3 cellular contexts compared by ENCODE assay signal in the genomic region with DNA sequence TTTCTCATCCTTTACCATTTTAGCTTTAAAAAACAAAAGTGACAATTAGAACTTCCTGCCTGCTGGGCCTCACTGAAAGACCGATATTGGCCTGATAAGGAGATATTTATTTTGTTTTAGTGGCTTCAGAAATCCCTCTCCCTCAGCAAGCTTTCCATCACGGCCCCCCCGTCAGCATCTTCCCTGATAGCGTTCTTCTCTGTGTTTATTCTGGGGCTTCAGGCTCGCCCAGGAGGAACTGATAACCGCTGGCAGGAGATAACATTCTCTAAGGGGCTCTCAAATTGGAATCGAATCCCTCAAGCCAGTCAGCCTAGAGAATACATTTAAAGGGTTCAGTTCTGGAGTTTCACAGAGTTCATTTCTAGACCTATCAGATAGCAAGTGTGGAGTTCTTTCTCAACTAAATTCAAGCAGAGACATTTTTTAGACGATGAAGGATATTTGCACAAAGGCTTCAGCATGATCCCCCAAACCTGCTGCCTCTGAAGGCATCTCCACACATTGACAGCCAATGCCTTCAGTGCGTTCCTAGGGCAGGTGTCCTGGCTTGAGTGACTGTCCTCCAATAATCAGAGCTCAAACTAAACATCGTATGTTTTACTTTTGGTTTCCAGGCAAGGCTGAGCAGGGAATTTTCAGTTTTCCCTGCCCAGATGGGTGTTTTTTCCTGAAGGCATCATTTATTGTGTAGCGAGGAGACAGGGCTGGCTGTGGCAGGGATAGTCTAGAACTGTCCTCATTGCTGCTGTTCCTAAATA.
A peak's percentile ranks its signal among the peaks of the same experiment; 100 is the strongest.
TF ChIP-seq lines count a peak whose summit lies in the region.

No MANE protein-coding gene starts in this region.

TF ChIP-seq in HCT116, 20 proteins besides CTCF, POLR2A, EP300 and RAD21:
- TF ChIP-seq FOSL1 (IDR thresholded peaks at IDR 0.05; ENCODE audit: low read depth) (no peak), ELF1 (IDR thresholded peaks at IDR 0.05; ENCODE audit: borderline replicate concordance, low read depth) (no peak), POLR2AphosphoS5 (IDR thresholded peaks at IDR 0.05; ENCODE audit: low read depth, low read length) (no peak), SRF (IDR thresholded peaks at IDR 0.05; ENCODE audit: low read depth) (no peak), ZFX (IDR thresholded peaks at IDR 0.05) (no peak), ATF3 (IDR thresholded peaks at IDR 0.05) (no peak), EZH2 (IDR thresholded peaks at IDR 0.05) (no peak), YY1 (IDR thresholded peaks at IDR 0.05; ENCODE audit: extremely low read depth, insufficient replicate concordance, low read depth, low read length) (no peak), JUND (IDR thresholded peaks at IDR 0.05) (no peak), SIN3A (IDR thresholded peaks at IDR 0.05; ENCODE audit: low read depth) (no peak), ZNF274 (IDR thresholded peaks at IDR 0.05; ENCODE audit: low read depth, low read length) (no peak), CBX3 (IDR thresholded peaks at IDR 0.05; ENCODE audit: low read depth) (no peak), CEBPB (IDR thresholded peaks at IDR 0.05; ENCODE audit: low read depth) (no peak), EZH2phosphoT487 (IDR thresholded peaks at IDR 0.05; ENCODE audit: borderline replicate concordance) (no peak), SP1 (IDR thresholded peaks at IDR 0.05; ENCODE audit: low read depth) (no peak), REST (IDR thresholded peaks at IDR 0.05; ENCODE audit: low read depth) (no peak), TCF7L2 (IDR thresholded peaks at IDR 0.05; ENCODE audit: borderline replicate concordance, extremely low read depth, insufficient read depth, insufficient read length) (no peak)
- TF ChIP-seq, protein P1, sequence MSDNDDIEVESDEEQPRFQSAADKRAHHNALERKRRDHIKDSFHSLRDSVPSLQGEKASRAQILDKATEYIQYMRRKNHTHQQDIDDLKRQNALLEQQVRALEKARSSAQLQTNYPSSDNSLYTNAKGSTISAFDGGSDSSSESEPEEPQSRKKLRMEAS (IDR thresholded peaks at IDR 0.05), result no peak

TF ChIP-seq in K562, 482 proteins besides CTCF, POLR2A, EP300 and RAD21 (continues in another document):
- TF ChIP-seq RCOR1 (IDR thresholded peaks at IDR 0.05; ENCODE audit: borderline replicate concordance in 1 of 2, low read depth in 2 of 2, low read length in 2 of 2) (peak in 1 of 2 experiments; percentile 59; a peak in 1 of 4 replicates), MEF2D (tag; conservative IDR thresholded peaks at IDR 0.05; ENCODE audit: low read depth) (no peak), NRF1 (conservative IDR thresholded peaks at IDR 0.05 in 1 of 2, IDR thresholded peaks at IDR 0.05 in 1 of 2) (no peak), TCFL5 (CRISPR knock-in tag; conservative IDR thresholded peaks at IDR 0.05) (no peak)
- TF ChIP-seq, protein P2, sequence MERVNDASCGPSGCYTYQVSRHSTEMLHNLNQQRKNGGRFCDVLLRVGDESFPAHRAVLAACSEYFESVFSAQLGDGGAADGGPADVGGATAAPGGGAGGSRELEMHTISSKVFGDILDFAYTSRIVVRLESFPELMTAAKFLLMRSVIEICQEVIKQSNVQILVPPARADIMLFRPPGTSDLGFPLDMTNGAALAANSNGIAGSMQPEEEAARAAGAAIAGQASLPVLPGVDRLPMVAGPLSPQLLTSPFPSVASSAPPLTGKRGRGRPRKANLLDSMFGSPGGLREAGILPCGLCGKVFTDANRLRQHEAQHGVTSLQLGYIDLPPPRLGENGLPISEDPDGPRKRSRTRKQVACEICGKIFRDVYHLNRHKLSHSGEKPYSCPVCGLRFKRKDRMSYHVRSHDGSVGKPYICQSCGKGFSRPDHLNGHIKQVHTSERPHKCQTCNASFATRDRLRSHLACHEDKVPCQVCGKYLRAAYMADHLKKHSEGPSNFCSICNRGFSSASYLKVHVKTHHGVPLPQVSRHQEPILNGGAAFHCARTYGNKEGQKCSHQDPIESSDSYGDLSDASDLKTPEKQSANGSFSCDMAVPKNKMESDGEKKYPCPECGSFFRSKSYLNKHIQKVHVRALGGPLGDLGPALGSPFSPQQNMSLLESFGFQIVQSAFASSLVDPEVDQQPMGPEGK (CRISPR knock-in tag; IDR thresholded peaks at IDR 0.05; ENCODE audit: borderline replicate concordance), result no peak
- TF ChIP-seq, protein P3, sequence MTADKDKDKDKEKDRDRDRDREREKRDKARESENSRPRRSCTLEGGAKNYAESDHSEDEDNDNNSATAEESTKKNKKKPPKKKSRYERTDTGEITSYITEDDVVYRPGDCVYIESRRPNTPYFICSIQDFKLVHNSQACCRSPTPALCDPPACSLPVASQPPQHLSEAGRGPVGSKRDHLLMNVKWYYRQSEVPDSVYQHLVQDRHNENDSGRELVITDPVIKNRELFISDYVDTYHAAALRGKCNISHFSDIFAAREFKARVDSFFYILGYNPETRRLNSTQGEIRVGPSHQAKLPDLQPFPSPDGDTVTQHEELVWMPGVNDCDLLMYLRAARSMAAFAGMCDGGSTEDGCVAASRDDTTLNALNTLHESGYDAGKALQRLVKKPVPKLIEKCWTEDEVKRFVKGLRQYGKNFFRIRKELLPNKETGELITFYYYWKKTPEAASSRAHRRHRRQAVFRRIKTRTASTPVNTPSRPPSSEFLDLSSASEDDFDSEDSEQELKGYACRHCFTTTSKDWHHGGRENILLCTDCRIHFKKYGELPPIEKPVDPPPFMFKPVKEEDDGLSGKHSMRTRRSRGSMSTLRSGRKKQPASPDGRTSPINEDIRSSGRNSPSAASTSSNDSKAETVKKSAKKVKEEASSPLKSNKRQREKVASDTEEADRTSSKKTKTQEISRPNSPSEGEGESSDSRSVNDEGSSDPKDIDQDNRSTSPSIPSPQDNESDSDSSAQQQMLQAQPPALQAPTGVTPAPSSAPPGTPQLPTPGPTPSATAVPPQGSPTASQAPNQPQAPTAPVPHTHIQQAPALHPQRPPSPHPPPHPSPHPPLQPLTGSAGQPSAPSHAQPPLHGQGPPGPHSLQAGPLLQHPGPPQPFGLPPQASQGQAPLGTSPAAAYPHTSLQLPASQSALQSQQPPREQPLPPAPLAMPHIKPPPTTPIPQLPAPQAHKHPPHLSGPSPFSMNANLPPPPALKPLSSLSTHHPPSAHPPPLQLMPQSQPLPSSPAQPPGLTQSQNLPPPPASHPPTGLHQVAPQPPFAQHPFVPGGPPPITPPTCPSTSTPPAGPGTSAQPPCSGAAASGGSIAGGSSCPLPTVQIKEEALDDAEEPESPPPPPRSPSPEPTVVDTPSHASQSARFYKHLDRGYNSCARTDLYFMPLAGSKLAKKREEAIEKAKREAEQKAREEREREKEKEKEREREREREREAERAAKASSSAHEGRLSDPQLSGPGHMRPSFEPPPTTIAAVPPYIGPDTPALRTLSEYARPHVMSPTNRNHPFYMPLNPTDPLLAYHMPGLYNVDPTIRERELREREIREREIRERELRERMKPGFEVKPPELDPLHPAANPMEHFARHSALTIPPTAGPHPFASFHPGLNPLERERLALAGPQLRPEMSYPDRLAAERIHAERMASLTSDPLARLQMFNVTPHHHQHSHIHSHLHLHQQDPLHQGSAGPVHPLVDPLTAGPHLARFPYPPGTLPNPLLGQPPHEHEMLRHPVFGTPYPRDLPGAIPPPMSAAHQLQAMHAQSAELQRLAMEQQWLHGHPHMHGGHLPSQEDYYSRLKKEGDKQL (CRISPR knock-in tag; IDR thresholded peaks at IDR 0.05; ENCODE audit: borderline replicate concordance), result no peak
- TF ChIP-seq, protein P4, sequence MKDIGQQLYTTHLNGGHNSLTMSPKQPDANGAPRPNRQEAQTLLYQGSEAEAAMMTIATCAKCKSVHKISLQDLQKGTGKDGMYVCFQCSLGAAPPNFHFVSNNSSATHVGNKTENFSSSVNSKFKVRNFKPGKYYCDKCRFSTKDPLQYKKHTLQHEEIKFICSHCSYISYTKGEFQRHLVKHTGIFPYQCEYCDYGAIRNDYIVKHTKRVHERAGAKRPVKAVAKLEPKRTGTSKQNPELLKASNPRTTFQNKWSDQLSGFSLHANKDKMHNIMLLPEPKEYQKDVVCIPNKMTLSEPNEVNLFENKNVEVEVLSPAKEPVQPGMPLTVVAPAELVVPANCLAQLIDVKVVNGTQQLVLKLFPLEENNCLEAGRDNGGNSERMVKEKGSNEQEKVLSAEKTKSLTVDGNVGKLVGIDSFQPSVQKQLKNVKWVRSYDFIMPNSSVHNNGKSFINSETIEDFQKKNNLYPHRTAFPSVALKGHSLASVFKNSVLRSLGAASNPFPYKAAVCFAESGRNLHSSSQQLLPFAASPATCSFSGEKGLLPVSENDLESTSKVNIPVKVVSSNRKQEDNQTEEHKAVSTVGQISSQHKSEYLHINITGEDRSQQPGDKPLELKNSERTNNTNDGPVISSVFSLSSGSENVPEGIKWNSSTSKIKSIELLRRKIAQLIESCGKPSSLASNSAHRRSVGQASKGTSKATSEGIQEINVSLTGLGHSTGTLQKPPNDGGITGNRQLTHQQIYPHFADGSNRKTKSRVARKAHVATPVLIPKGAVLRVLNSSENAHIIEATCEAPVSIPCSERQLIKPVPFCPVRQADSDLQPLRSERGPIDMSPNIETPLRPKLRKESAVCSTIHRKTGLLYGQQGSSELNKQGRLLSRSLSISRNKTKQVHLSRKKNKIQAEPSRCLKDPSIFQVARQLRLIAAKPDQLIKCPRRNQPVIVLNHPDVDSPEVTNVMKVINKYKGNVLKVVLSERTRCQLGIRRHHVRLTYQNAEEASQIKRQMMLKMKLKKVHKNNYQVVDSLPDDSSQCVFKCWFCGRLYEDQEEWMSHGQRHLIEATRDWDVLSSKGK (CRISPR knock-in tag; IDR thresholded peaks at IDR 0.05), result no peak

TF ChIP-seq in WTC11, 78 proteins besides CTCF, POLR2A, EP300 and RAD21 (continues in another document):
- TF ChIP-seq OVOL2 (CRISPR knock-in tag; IDR thresholded peaks at IDR 0.05; ENCODE audit: borderline replicate concordance) (no peak), GTF2I (CRISPR knock-in tag; conservative IDR thresholded peaks at IDR 0.05) (no peak), NR3C1 (CRISPR knock-in tag; conservative IDR thresholded peaks at IDR 0.05; ENCODE audit: low read depth) (no peak), ZNF121 (CRISPR knock-in tag; IDR thresholded peaks at IDR 0.05) (no peak), SMAD4 (CRISPR knock-in tag; IDR thresholded peaks at IDR 0.05) (no peak), HMGXB4 (CRISPR knock-in tag; IDR thresholded peaks at IDR 0.05) (no peak), NR2C2 (CRISPR knock-in tag; IDR thresholded peaks at IDR 0.05) (no peak), FOXP4 (CRISPR knock-in tag; IDR thresholded peaks at IDR 0.05) (no peak), RELA (CRISPR knock-in tag; IDR thresholded peaks at IDR 0.05; ENCODE audit: borderline replicate concordance) (no peak), ZBTB21 (CRISPR knock-in tag; IDR thresholded peaks at IDR 0.05; ENCODE audit: borderline replicate concordance) (no peak), ELF4 (CRISPR knock-in tag; IDR thresholded peaks at IDR 0.05; ENCODE audit: low read depth) (no peak), AFF4 (CRISPR knock-in tag; IDR thresholded peaks at IDR 0.05; ENCODE audit: borderline replicate concordance) (no peak)
